8 cellular contexts compared by ENCODE assay signal in genomic region chr1:248857749-248858095, GRCh38. TPM values are rescaled to one million over a fixed set of nuclear protein-coding genes. Genes with fewer than 3 reads are reported as not detected.
DNase-seq lines count a peak whose midpoint lies in the region; ATAC-seq and TF ChIP-seq lines count a peak whose summit lies in the region.

No MANE protein-coding gene starts in this region.

- H3K4me3 ChIP-seq in DND-41 (ENCODE audit: low read depth in 1 of 2, low read length in 2 of 2) (peak overlapping the region; percentile 55 to 94; a peak in 3 of 4 replicates), ectodermal cell (ENCODE audit: insufficient read depth, low read depth, low read length) (peak overlapping the region; percentile 48), neuron (ENCODE audit: low read length) (peak overlapping the region; percentile 81)

- no peaks in the 10 kb centered on the region for H3K9me3 Mint-ChIP-seq in IgD-negative memory B cell

- no peak; the same call in 2 of the 3 replicates for ATAC-seq in DND-41 (ENCODE audit: insufficient read depth, low read depth)

- H3K36me3 Mint-ChIP-seq in IgD-negative memory B cell, result no peaks in the 10 kb centered on the region

- H3K27me3 Mint-ChIP-seq in IgD-negative memory B cell, result no peaks in the 10 kb centered on the region

- H3K27ac ChIP-seq in DND-41 (ENCODE audit: low read length) (peak overlapping the region; percentile 91), ectodermal cell (ENCODE audit: insufficient read depth, low read depth, low read length, poor library complexity, severe bottlenecking) (no peak overlapping the region)

- no peak for DNase-seq in DND-41
- DNase-seq in D341Med (ENCODE audit: low spot score), result no peak
- DNase-seq in kidney glomerular epithelial cell (lab: John Stamatoyannopoulos, UW), result no peak
- no peak for DNase-seq in activated gamma-delta T cell treated with Interleukin-2 at 50 U/mL for 16 hours
- DNase-seq in glomerular visceral epithelial cell (ENCODE audit: extremely low spot score), result no peak

- peak overlapping the region; percentile 85 to 100 (median 94) for H3K4me3 Mint-ChIP-seq in IgD-negative memory B cell

- H3K79me2 ChIP-seq in DND-41 (ENCODE audit: insufficient read depth, low read length), result peaks cover 35% of the 10 kb centered on the region

- no peaks in the 10 kb centered on the region for H3K9me3 ChIP-seq in DND-41 (ENCODE audit: insufficient read depth, low read length, severe bottlenecking)
- H3K9me3 ChIP-seq in ectodermal cell (ENCODE audit: control insufficient read depth, low read length), result no peaks in the 10 kb centered on the region
- H3K9me3 ChIP-seq in neuron (ENCODE audit: low read length), result no peaks in the 10 kb centered on the region

- peak overlapping the region; percentile 95 for H3K4me2 ChIP-seq in DND-41 (ENCODE audit: insufficient read depth, low read length)

- H3K36me3 ChIP-seq in DND-41 (ENCODE audit: insufficient read depth, low read length), result peaks cover 37% of the 10 kb centered on the region
- no peaks in the 10 kb centered on the region for H3K36me3 ChIP-seq in ectodermal cell (ENCODE audit: control insufficient read depth, insufficient read depth, low read length)
- peaks cover 26% of the 10 kb centered on the region for H3K36me3 ChIP-seq in neuron (ENCODE audit: insufficient read depth, low read length)

- H3K27ac Mint-ChIP-seq in IgD-negative memory B cell, result peak overlapping the region in 1 of 3 donors; percentile 91

- H4K20me1 ChIP-seq in DND-41 (ENCODE audit: insufficient read depth, low read length), result 0 out of 2 replicates have a peak, but pooled peaks cover 5% of the 10 kb centered on the region

- H2AFZ ChIP-seq in DND-41 (ENCODE audit: low read depth, low read length) (peak overlapping the region; percentile 97), neuron (ENCODE audit: low read depth, low read length) (no peak overlapping the region)

- no peak for TF ChIP-seq CTCF in DND-41 (IDR thresholded peaks at IDR 0.05; ENCODE audit: borderline replicate concordance, extremely low read depth, low read length, poor library complexity, severe bottlenecking)

- WGBS in ectodermal cell, 2 experiments, result 16 to 22% methylated on average over 4 of the region's 4 CpGs

- H3K4me1 ChIP-seq in DND-41 (ENCODE audit: insufficient read depth, low read length) (peaks cover 49% of the 10 kb centered on the region), ectodermal cell (ENCODE audit: control insufficient read depth, insufficient read depth, low read length) (peaks cover 8% of the 10 kb centered on the region), neuron (ENCODE audit: insufficient read depth, low read length) (peaks cover 17% of the 10 kb centered on the region)

- H3K4me1 Mint-ChIP-seq in IgD-negative memory B cell, result peaks cover 25 to 44% (median 26%) of the 10 kb centered on the region in 3 donors

- H3K9ac ChIP-seq in DND-41 (ENCODE audit: low read depth, low read length), result peak overlapping the region; percentile 97

- H3K27me3 ChIP-seq in DND-41 (ENCODE audit: insufficient read depth, low read length, poor library complexity) (no peaks in the 10 kb centered on the region), ectodermal cell (ENCODE audit: control insufficient read depth, insufficient read depth, low read length, poor library complexity, severe bottlenecking) (peaks cover 30% of the 10 kb centered on the region), neuron (ENCODE audit: insufficient read depth, low read length) (peaks cover 10% of the 10 kb centered on the region)

RNA-seq across cellular contexts. Expression of gene ZNF692, which starts 1.2 kb away (rescaled TPM):
- 17.0 TPM for polyA plus RNA-seq in IgD-negative memory B cell
- 63.6 TPM for polyA plus RNA-seq in ectodermal cell (2013, experiment 1 of 4)
- polyA plus RNA-seq in ectodermal cell (2013, experiment 2 of 4), result 47.8 TPM
- 58.8 TPM for polyA plus RNA-seq in ectodermal cell (2013, experiment 3 of 4)
- polyA plus RNA-seq in ectodermal cell (2013, experiment 4 of 4), result 66.0 TPM

RNA-seq across cellular contexts. Expression of gene ZNF672, which starts 19.7 kb away (rescaled TPM):
- polyA plus RNA-seq in IgD-negative memory B cell, result 46.3 TPM
- 38.3 TPM for polyA plus RNA-seq in ectodermal cell (2013, experiment 1 of 4)
- polyA plus RNA-seq in ectodermal cell (2013, experiment 2 of 4), result 31.5 TPM
- polyA plus RNA-seq in ectodermal cell (2013, experiment 3 of 4), result 28.3 TPM
- 29.7 TPM for polyA plus RNA-seq in ectodermal cell (2013, experiment 4 of 4)

RNA-seq across cellular contexts. Expression of gene SH3BP5L, which starts 32.0 kb away (rescaled TPM):
- 4.9 TPM for polyA plus RNA-seq in IgD-negative memory B cell
- 24.8 TPM for polyA plus RNA-seq in ectodermal cell (2013, experiment 1 of 4)
- 26.1 TPM for polyA plus RNA-seq in ectodermal cell (2013, experiment 2 of 4)
- polyA plus RNA-seq in ectodermal cell (2013, experiment 3 of 4), result 17.9 TPM
- 22.3 TPM for polyA plus RNA-seq in ectodermal cell (2013, experiment 4 of 4)

RNA-seq across cellular contexts. Expression of gene PGBD2, which starts 48.3 kb away (rescaled TPM):
- 16.9 TPM for polyA plus RNA-seq in IgD-negative memory B cell
- 9.7 TPM for polyA plus RNA-seq in ectodermal cell (2013, experiment 1 of 4)
- polyA plus RNA-seq in ectodermal cell (2013, experiment 2 of 4), result 14.1 TPM
- 8.5 TPM for polyA plus RNA-seq in ectodermal cell (2013, experiment 3 of 4)
- polyA plus RNA-seq in ectodermal cell (2013, experiment 4 of 4), result 8.6 TPM
